In genomic region chr2:191204443-191204842, GRCh38 we compare ENCODE assay signal across 11 cellular contexts. TPM values are rescaled to one million over a fixed set of nuclear protein-coding genes. Genes with fewer than 3 reads are reported as not detected.
DNase-seq lines count a peak whose midpoint lies in the region; ATAC-seq and TF ChIP-seq lines count a peak whose summit lies in the region.
"Had no signal": no experiment of that assay in that cellular context is flagged by ENCODE, and none has a peak within 500 bp of the region (broad histone marks: within the 10 kb centered on the region; RNA-seq: fewer than 3 reads in every experiment).

No MANE protein-coding gene starts in this region.

- H3K36me3 Mint-ChIP-seq in naive thymus-derived CD8-positive, alpha-beta T cell: no peaks in the 10 kb centered on the region

- peak overlapping the region; percentile 21 to 89 (median 72) for H3K4me3 Mint-ChIP-seq in naive thymus-derived CD8-positive, alpha-beta T cell
- H3K4me3 Mint-ChIP-seq: endodermal cell had no signal

- peak overlapping the region; percentile 72 to 94 (median 88) for H3K27ac Mint-ChIP-seq in naive thymus-derived CD8-positive, alpha-beta T cell
- H3K27ac Mint-ChIP-seq: endodermal cell had no signal

- no peaks in the 10 kb centered on the region for H3K27me3 Mint-ChIP-seq in naive thymus-derived CD8-positive, alpha-beta T cell

- DNase-seq in MM.1S (peak; percentile 59), SHP77 treated with DMSO at 0.1 percent for 48 hours (lab: John Stamatoyannopoulos, UW) (no peak), globus pallidus (ENCODE audit: low spot score) (no peak), NCI-H1694 (lab: John Stamatoyannopoulos, UW) (no peak)
- DNase-seq in naive thymus-derived CD8-positive, alpha-beta T cell: peak in 1 of 10 donors; percentile 16
- DNase-seq: endodermal cell; NCI-H1694 treated with DMSO at 0.1 percent for 48 hours; SHP77; stimulated activated naive CD4-positive, alpha-beta T cell treated with Interleukin-2 at 50 U/mL for 16 hours had no signal

- no peak overlapping the region for H2AFZ ChIP-seq in MM.1S (ENCODE audit: low read length)

- no peak for TF ChIP-seq CTCF in MM.1S (IDR thresholded peaks at IDR 0.05; ENCODE audit: low read length)

- H3K4me1 ChIP-seq in MM.1S (ENCODE audit: low read length): no peaks in the 10 kb centered on the region

- H4K20me1 ChIP-seq in MM.1S (ENCODE audit: insufficient read depth, low read length): no peaks in the 10 kb centered on the region

- peaks cover 22 to 53% (median 45%) of the 10 kb centered on the region in 4 donors for H3K4me1 Mint-ChIP-seq in naive thymus-derived CD8-positive, alpha-beta T cell

- H3K9me3 ChIP-seq in MM.1S (replicated peaks; ENCODE audit: insufficient read depth, low read length): no peaks in the 10 kb centered on the region

- ATAC-seq in GM18868 (IDR thresholded peaks at IDR 0.05; ENCODE audit: unreplicated experiment) (peak; percentile 86), HG02588 (IDR thresholded peaks at IDR 0.05; ENCODE audit: unreplicated experiment) (peak; percentile 59)
- peak; percentile 19 to 54 for ATAC-seq in naive thymus-derived CD8-positive, alpha-beta T cell

- POLR2A ChIA-PET in naive thymus-derived CD8-positive, alpha-beta T cell (lab: Charles Lee): interaction anchor here (0.8 kb wide), 1 partner anchor 49 kb away, joined by 3 read pairs; no protein-coding TSS in a partner anchor

- no peak overlapping the region for H3K27ac ChIP-seq in MM.1S (ENCODE audit: low read length)

- peak overlapping the region; percentile 29; the same call in 1 of the 2 replicates for H3K4me3 ChIP-seq in MM.1S (ENCODE audit: low read length)

- no peaks in the 10 kb centered on the region for H3F3A ChIP-seq in MM.1S (ENCODE audit: insufficient read depth, low read length)

- H3K9me3 Mint-ChIP-seq in naive thymus-derived CD8-positive, alpha-beta T cell: no peaks in the 10 kb centered on the region
- H3K9me3 Mint-ChIP-seq: endodermal cell had no signal

- no peak overlapping the region for H3K9ac ChIP-seq in MM.1S (ENCODE audit: low read length)

- no peaks in the 10 kb centered on the region for H3K27me3 ChIP-seq in MM.1S (replicated peaks; ENCODE audit: insufficient read depth, low read length)

- no peaks in the 10 kb centered on the region for H3K9me2 ChIP-seq in MM.1S (replicated peaks; ENCODE audit: insufficient read depth, low read length)

- peak overlapping the region; percentile 31 for H3K4me2 ChIP-seq in MM.1S (ENCODE audit: low read depth, low read length)

- no peaks in the 10 kb centered on the region for H3K36me3 ChIP-seq in MM.1S (replicated peaks; ENCODE audit: insufficient read depth, low read length)

- H3K79me2 ChIP-seq in MM.1S (ENCODE audit: low read length): no peaks in the 10 kb centered on the region

RNA-seq across cellular contexts. Expression of gene MYO1B, which starts 40.8 kb away (rescaled TPM):
- total RNA-seq in naive thymus-derived CD8-positive, alpha-beta T cell: under 1 TPM; 0.44 to 0.96 TPM
- polyA plus RNA-seq in naive thymus-derived CD8-positive, alpha-beta T cell: under 1 TPM; 0.20 to 0.76 (median 0.43) TPM

RNA-seq across cellular contexts. Expression of gene STAT4, which starts 53.6 kb away (rescaled TPM):
- 100 to 1,000 TPM; 134 to 137 TPM for total RNA-seq in naive thymus-derived CD8-positive, alpha-beta T cell
- polyA plus RNA-seq in naive thymus-derived CD8-positive, alpha-beta T cell: 10 to 100 TPM; 63.2 to 75.8 (median 73.7) TPM
